In genomic region chr19:50498219-50499056, GRCh38 we compare ENCODE assay signal across 27 cellular contexts. TPM values are rescaled to one million over a fixed set of nuclear protein-coding genes. Genes with fewer than 3 reads are reported as not detected.
"Had no signal": no experiment of that assay in that cellular context is flagged by ENCODE, and none has a peak within 500 bp of the region (broad histone marks: within the 10 kb centered on the region; RNA-seq: fewer than 3 reads in every experiment).

No MANE protein-coding gene starts in this region.

- H3K9ac ChIP-seq: parathyroid adenoma had no signal

- ATAC-seq: activated CD8-positive, alpha-beta memory T cell treated with anti-CD3 and anti-CD28 coated beads, Interleukin-2, amount 10 ng/mL, durations not matched to agents 7 days and 5 days; activated CD8-positive, alpha-beta T cell treated with anti-CD3 and anti-CD28 coated beads for 36 hours; foreskin keratinocyte; sciatic nerve had no signal

- H3K9me3 ChIP-seq: spleen, tibial artery had no signal

- H2AFZ ChIP-seq: parathyroid adenoma had no signal

- FAIRE-seq: bronchial epithelial cell had no signal

- H3K36me3 ChIP-seq: tibial artery had no signal

- H3K4me3 ChIP-seq: spleen, tibial artery had no signal

- H3K79me2 ChIP-seq: parathyroid adenoma had no signal

- DNase-seq: activated CD4-positive, alpha-beta T cell treated with anti-CD3 and anti-CD28 coated beads, Interleukin-2, amount 10 ng/mL, durations not matched to agents 24 days and 14 days; activated CD8-positive, alpha-beta memory T cell treated with anti-CD3 and anti-CD28 coated beads, Interleukin-2, amount 10 ng/mL, durations not matched to agents 7 days and 5 days; activated CD8-positive, alpha-beta T cell treated with anti-CD3 and anti-CD28 coated beads for 36 hours; activated effector memory CD4-positive, alpha-beta T cell treated with anti-CD3 and anti-CD28 coated beads, Interleukin-2, amount 50 U/mL, for 16 hours; activated naive CD4-positive, alpha-beta T cell treated with anti-CD3 and anti-CD28 coated beads, Interleukin-2, amount 10 ng/mL, durations not matched to agents 7 days and 5 days; activated T-cell treated with anti-CD3 and anti-CD28 coated beads for 4 hours; amygdala; effector CD4-positive, alpha-beta T cell; erythroblast; foreskin keratinocyte; hypothalamus; mesenchymal stem cell; naive B cell; nucleus accumbens; spleen; stimulated activated CD4-positive, alpha-beta T cell treated with anti-CD3 and anti-CD28 coated beads, Interleukin-4, amount 100 ng/mL, for 1 hour; stimulated activated naive CD4-positive, alpha-beta T cell treated with Interleukin-2 at 50 U/mL for 16 hours; tibial artery had no signal

- H3K27me3 ChIP-seq: spleen had no signal

- H3K4me1 ChIP-seq: foreskin keratinocyte, parathyroid adenoma, spleen, tibial artery had no signal

- H3K27ac ChIP-seq: foreskin keratinocyte, parathyroid adenoma, spleen, tibial artery had no signal

RNA-seq across cellular contexts. Expression of gene ASPDH, which starts 15.3 kb away (rescaled TPM):
- total RNA-seq: activated CD4-positive, alpha-beta T cell treated with anti-CD3 and anti-CD28 coated beads, Interleukin-2, amount 10 ng/mL, durations not matched to agents 24 days and 14 days; activated CD8-positive, alpha-beta memory T cell treated with anti-CD3 and anti-CD28 coated beads, Interleukin-2, amount 10 ng/mL, durations not matched to agents 7 days and 5 days; activated CD8-positive, alpha-beta T cell treated with anti-CD3 and anti-CD28 coated beads for 36 hours; bronchial epithelial cell; chondrocyte; foreskin keratinocyte; lower leg skin; mononuclear cell; sciatic nerve; spleen; T-helper 2 cell treated with Interferon-gamma antibody and Interleukin-4, amounts not matched to agents 100 ng/mL and 5 ng/mL, for 36 hours; urinary bladder had no signal
- polyA plus RNA-seq: foreskin keratinocyte, neural cell, spleen, urinary bladder had no signal

RNA-seq across cellular contexts. Expression of gene GARIN5A, which starts 21.8 kb away (rescaled TPM):
- total RNA-seq: activated CD8-positive, alpha-beta memory T cell treated with anti-CD3 and anti-CD28 coated beads, Interleukin-2, amount 10 ng/mL, durations not matched to agents 7 days and 5 days; urinary bladder had no signal
